ENCODE assay signal across 23 cellular contexts in genomic region chr7:101205901-101206664, GRCh38. TPM values are rescaled to one million over a fixed set of nuclear protein-coding genes. Genes with fewer than 3 reads are reported as not detected.
"Had no signal": no experiment of that assay in that cellular context is flagged by ENCODE, and none has a peak within 500 bp of the region (broad histone marks: within the 10 kb centered on the region; RNA-seq: fewer than 3 reads in every experiment).

No MANE protein-coding gene starts in this region.

- H2AFZ ChIP-seq: neural progenitor cell had no signal

- H3K4me1 Mint-ChIP-seq: neural progenitor cell had no signal

- H3K36me3 ChIP-seq: neural progenitor cell had no signal

- H3K9me3 Mint-ChIP-seq: immature natural killer cell, memory B cell, naive B cell, neural progenitor cell had no signal

- H3K4me1 ChIP-seq: neural progenitor cell had no signal

- FAIRE-seq: frontal cortex, pancreas had no signal

- H3K9ac ChIP-seq: neural progenitor cell had no signal

- H3K27ac Mint-ChIP-seq: immature natural killer cell, memory B cell, neural progenitor cell had no signal

- H3K4me3 ChIP-seq: coronary artery, heart right ventricle, mucosa of descending colon, neural progenitor cell, pancreas, smooth muscle cell, testis, upper lobe of left lung had no signal

- H3K4me2 ChIP-seq: neural progenitor cell, smooth muscle cell had no signal

- DNase-seq: activated CD4-positive, CD25-positive, alpha-beta regulatory T cell treated with anti-CD3 and anti-CD28 coated beads, Interleukin-2, amount 50 U/mL, for 72 hours; activated gamma-delta T cell treated with Interleukin-2 at 50 U/mL for 16 hours; aorta; brain microvascular endothelial cell; erythroblast; heart right ventricle; immature natural killer cell; kidney glomerular epithelial cell; left ventricle myocardium superior; mucosa of descending colon; naive B cell; pancreas; stimulated activated CD4-positive, alpha-beta T cell treated with anti-CD3 and anti-CD28 coated beads, Interleukin-4, amount 100 ng/mL, for 1 hour; T-helper 1 cell; testis had no signal

- H3K4me3 Mint-ChIP-seq: immature natural killer cell, memory B cell, naive B cell, neural progenitor cell had no signal

- H3K27me3 ChIP-seq: testis had no signal

- H3K9me3 ChIP-seq: heart right ventricle, mucosa of descending colon, pancreas, testis, upper lobe of left lung had no signal

- H3K27ac ChIP-seq: brain microvascular endothelial cell, coronary artery, heart right ventricle, neural progenitor cell, pancreas, testis, upper lobe of left lung had no signal

RNA-seq across cellular contexts. Expression of gene MOGAT3, which starts 5.2 kb away (rescaled TPM):
- total RNA-seq: aorta, frontal cortex, heart right ventricle, left ventricle myocardium superior, pancreas, pulmonary artery endothelial cell, sciatic nerve, smooth muscle cell, testis, upper lobe of left lung had no signal
- polyA plus RNA-seq: heart right ventricle, immature natural killer cell, pancreas, smooth muscle cell had no signal

RNA-seq across cellular contexts. Expression of gene NAT16, which starts 26.0 kb away (rescaled TPM):
- total RNA-seq: aorta, heart right ventricle, left ventricle myocardium superior, mucosa of descending colon, pulmonary artery endothelial cell, sciatic nerve, smooth muscle cell, upper lobe of left lung had no signal
- polyA plus RNA-seq: aorta, heart right ventricle, immature natural killer cell, smooth muscle cell had no signal
